4 cellular contexts compared by ENCODE assay signal in genomic region chr16:8563944-8564540, GRCh38. TPM values are rescaled to one million over a fixed set of nuclear protein-coding genes. Genes with fewer than 3 reads are reported as not detected.
"Had no signal": no experiment of that assay in that cellular context is flagged by ENCODE, and none has a peak within 500 bp of the region (broad histone marks: within the 10 kb centered on the region; RNA-seq: fewer than 3 reads in every experiment).

No MANE protein-coding gene starts in this region.

RNA-seq across cellular contexts. Expression of gene TMEM114, which starts 26.3 kb away (rescaled TPM):
- total RNA-seq: GM23248, HFFc6, HT1080 had no signal
- polyA plus RNA-seq: GM23248, IgD-negative memory B cell had no signal
